Comparison of ENCODE assay signal across 18 cellular contexts in the genomic region with DNA sequence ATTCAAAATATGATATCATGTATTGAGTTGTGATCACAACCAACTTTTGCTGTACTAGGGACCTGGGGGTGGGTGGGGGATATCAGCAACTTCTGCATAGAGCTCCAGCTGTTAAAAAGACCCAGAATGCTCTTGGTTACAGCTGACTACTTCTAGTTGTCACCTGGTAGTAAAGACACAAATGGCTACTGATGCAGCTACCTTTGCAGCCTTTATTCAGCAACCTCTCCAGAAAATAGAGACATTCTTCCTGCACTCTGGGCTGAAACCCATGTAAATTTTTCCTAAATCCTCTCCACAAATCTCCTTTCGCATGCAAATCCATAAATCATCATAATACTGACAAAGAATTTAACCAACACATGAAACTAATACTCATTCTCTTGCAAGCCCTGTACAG.
"Had no signal": no experiment of that assay in that cellular context is flagged by ENCODE, and none has a peak within 500 bp of the region (broad histone marks: within the 10 kb centered on the region; RNA-seq: fewer than 3 reads in every experiment).

No MANE protein-coding gene starts in this region.

- H3K27ac Mint-ChIP-seq: activated CD4-positive, alpha-beta memory T cell treated with anti-CD3 and anti-CD28 coated beads, Interleukin-2, amount 10 ng/mL, durations not matched to agents 7 days and 5 days; activated naive CD4-positive, alpha-beta T cell treated with anti-CD3 and anti-CD28 coated beads, Interleukin-2, amount 50 U/mL, for 72 hours; activated T-cell treated with anti-CD3 and anti-CD28 coated beads, Interleukin-2, amount 50 U/mL, for 72 hours; naive thymus-derived CD4-positive, alpha-beta T cell; stimulated activated memory B cell treated with anti-CD40 and anti-IgM and Interleukin-4, amounts not matched to agents 10 μg/mL and 1 μg/mL and 100 μg/mL, for 72 hours had no signal

- H3K27me3 ChIP-seq: esophagus squamous epithelium, transverse colon had no signal

- H3K9me3 ChIP-seq: esophagus squamous epithelium, neutrophil, SK-N-SH, transverse colon had no signal

- H3K36me3 ChIP-seq: esophagus squamous epithelium, neutrophil, transverse colon had no signal

- FAIRE-seq: endothelial cell of umbilical vein had no signal

- H3K9me3 Mint-ChIP-seq: activated CD4-positive, alpha-beta memory T cell treated with anti-CD3 and anti-CD28 coated beads, Interleukin-2, amount 10 ng/mL, durations not matched to agents 7 days and 5 days; activated naive CD4-positive, alpha-beta T cell treated with anti-CD3 and anti-CD28 coated beads, Interleukin-2, amount 50 U/mL, for 72 hours; stimulated activated memory B cell treated with anti-CD40 and anti-IgM and Interleukin-4, amounts not matched to agents 10 μg/mL and 1 μg/mL and 100 μg/mL, for 72 hours had no signal

- H3K4me3 Mint-ChIP-seq: activated CD4-positive, alpha-beta memory T cell treated with anti-CD3 and anti-CD28 coated beads, Interleukin-2, amount 10 ng/mL, durations not matched to agents 7 days and 5 days; activated T-cell treated with anti-CD3 and anti-CD28 coated beads, Interleukin-2, amount 50 U/mL, for 72 hours; naive thymus-derived CD4-positive, alpha-beta T cell; stimulated activated memory B cell treated with anti-CD40 and anti-IgM and Interleukin-4, amounts not matched to agents 10 μg/mL and 1 μg/mL and 100 μg/mL, for 72 hours had no signal

- H3K4me2 ChIP-seq: SK-N-SH had no signal

- H3K36me3 Mint-ChIP-seq: activated naive CD4-positive, alpha-beta T cell treated with anti-CD3 and anti-CD28 coated beads, Interleukin-2, amount 50 U/mL, for 72 hours; naive thymus-derived CD4-positive, alpha-beta T cell had no signal

- H3K4me3 ChIP-seq: coronary artery, esophagus squamous epithelium, transverse colon had no signal

- H3K27me3 Mint-ChIP-seq: stimulated activated memory B cell treated with anti-CD40 and anti-IgM and Interleukin-4, amounts not matched to agents 10 μg/mL and 1 μg/mL and 100 μg/mL, for 72 hours had no signal

- ATAC-seq: activated naive CD4-positive, alpha-beta T cell treated with anti-CD3 and anti-CD28 coated beads, Interleukin-2, amount 50 U/mL, for 72 hours; activated T-cell treated with anti-CD3 and anti-CD28 coated beads, Interleukin-2, amount 50 U/mL, for 72 hours; left lobe of liver; naive thymus-derived CD4-positive, alpha-beta T cell; stimulated activated memory B cell treated with anti-CD40 and anti-IgM and Interleukin-4, amounts not matched to agents 10 μg/mL and 1 μg/mL and 100 μg/mL, for 72 hours had no signal

- H3K9ac ChIP-seq: SK-N-SH had no signal

- H3K4me1 Mint-ChIP-seq: activated CD4-positive, alpha-beta memory T cell treated with anti-CD3 and anti-CD28 coated beads, Interleukin-2, amount 10 ng/mL, durations not matched to agents 7 days and 5 days had no signal

- DNase-seq: activated CD4-positive, alpha-beta memory T cell treated with anti-CD3 and anti-CD28 coated beads, Interleukin-2, amount 10 ng/mL, durations not matched to agents 7 days and 5 days; activated gamma-delta T cell; activated T-cell treated with anti-CD3 and anti-CD28 coated beads, Interleukin-2, amount 50 U/mL, for 72 hours; central memory CD4-positive, alpha-beta T cell; effector CD4-positive, alpha-beta T cell; esophagus squamous epithelium; naive thymus-derived CD4-positive, alpha-beta T cell; posterior cingulate gyrus; SK-N-SH; stimulated activated CD4-positive, alpha-beta T cell treated with anti-CD3 and anti-CD28 coated beads, Interleukin-2, amount 100 ng/mL, for 48 hours; transverse colon had no signal

- H3K27ac ChIP-seq: coronary artery, esophagus squamous epithelium, neutrophil, transverse colon, VCaP had no signal
